21 cellular contexts compared by ENCODE assay signal in the genomic region with DNA sequence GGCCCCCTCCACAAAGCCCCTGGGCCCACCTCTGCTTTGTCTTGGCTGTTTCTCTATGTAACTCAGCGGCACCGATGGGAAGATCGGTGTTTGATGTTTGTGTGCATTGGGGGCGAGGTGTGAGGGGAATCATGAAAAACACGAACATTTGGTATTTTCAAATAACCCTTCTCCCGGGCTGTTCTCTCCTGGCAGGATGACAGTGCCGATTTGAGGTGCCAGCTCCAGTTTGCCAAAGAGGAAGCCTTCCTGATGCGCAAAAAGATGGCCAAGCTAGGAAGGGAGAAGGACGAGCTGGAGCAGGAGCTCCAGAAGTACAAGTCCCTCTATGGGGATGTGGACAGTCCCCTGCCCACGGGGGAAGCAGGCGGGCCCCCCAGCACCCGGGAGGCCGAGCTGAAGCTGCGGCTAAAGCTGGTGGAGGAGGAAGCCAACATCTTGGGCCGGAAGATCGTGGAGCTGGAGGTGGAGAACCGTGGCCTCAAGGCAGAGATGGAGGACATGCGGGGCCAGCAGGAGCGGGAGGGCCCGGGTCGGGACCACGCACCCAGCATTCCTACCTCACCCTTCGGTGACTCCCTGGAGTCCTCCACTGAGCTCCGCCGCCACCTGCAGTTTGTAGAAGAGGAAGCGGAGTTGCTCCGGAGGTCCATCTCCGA.
"Had no signal": no experiment of that assay in that cellular context is flagged by ENCODE, and none has a peak within 500 bp of the region (broad histone marks: within the 10 kb centered on the region; RNA-seq: fewer than 3 reads in every experiment).

No MANE protein-coding gene starts in this region.

- H3K27me3 Mint-ChIP-seq: activated CD4-positive, alpha-beta memory T cell treated with anti-CD3 and anti-CD28 coated beads for 36 hours had no signal

- H3K9me3 ChIP-seq: body of pancreas, left ventricle myocardium inferior, thyroid gland, upper lobe of right lung had no signal

- DNase-seq: activated CD4-positive, alpha-beta memory T cell treated with anti-CD3 and anti-CD28 coated beads for 36 hours; activated CD4-positive, alpha-beta T cell treated with anti-CD3 and anti-CD28 coated beads for 48 hours; activated CD4-positive, CD25-positive, alpha-beta regulatory T cell; activated gamma-delta T cell treated with Interleukin-2 at 50 U/mL for 16 hours; body of pancreas; dermis blood vessel endothelial cell; effector CD8-positive, alpha-beta T cell; erythroblast; foreskin fibroblast; left ventricle myocardium inferior; naive thymus-derived CD8-positive, alpha-beta T cell; right cardiac atrium; stimulated activated CD4-positive, alpha-beta T cell treated with anti-CD3 and anti-CD28 coated beads, Interleukin-4, amount 100 ng/mL, for 4 hours; stimulated activated naive CD8-positive, alpha-beta T cell treated with anti-CD3 and anti-CD28 coated beads, Interleukin-15, Interleukin-2, amounts not matched to agents 100 U/mL and 50 U/mL, for 24 hours; T1000; thyroid gland; upper lobe of right lung had no signal

- H3K4me1 ChIP-seq: left ventricle myocardium inferior, parathyroid adenoma, upper lobe of right lung had no signal

- H3K27me3 ChIP-seq: body of pancreas, cardiac muscle cell, thyroid gland, upper lobe of right lung had no signal

- H3K9ac ChIP-seq: parathyroid adenoma had no signal

- H3K9me3 Mint-ChIP-seq: activated CD4-positive, alpha-beta memory T cell treated with anti-CD3 and anti-CD28 coated beads for 36 hours; activated naive CD4-positive, alpha-beta T cell treated with anti-CD3 and anti-CD28 coated beads, Interleukin-2, amount 50 U/mL, for 24 hours; naive thymus-derived CD8-positive, alpha-beta T cell; T-helper 1 cell treated with Interleukin-12 subunit alpha and Interleukin-12 subunit beta and Interleukin-4 antibody, amounts not matched to agents 30 μg/mL and 1 μg/mL, for 36 hours had no signal

- H3K79me2 ChIP-seq: parathyroid adenoma had no signal

- H2AFZ ChIP-seq: parathyroid adenoma had no signal

- H3K36me3 Mint-ChIP-seq: activated CD4-positive, alpha-beta memory T cell treated with anti-CD3 and anti-CD28 coated beads for 36 hours; activated naive CD4-positive, alpha-beta T cell treated with anti-CD3 and anti-CD28 coated beads, Interleukin-2, amount 50 U/mL, for 24 hours; naive thymus-derived CD8-positive, alpha-beta T cell had no signal

- H3K4me3 Mint-ChIP-seq: activated CD4-positive, alpha-beta memory T cell treated with anti-CD3 and anti-CD28 coated beads for 36 hours; activated naive CD4-positive, alpha-beta T cell treated with anti-CD3 and anti-CD28 coated beads, Interleukin-2, amount 50 U/mL, for 24 hours; naive thymus-derived CD8-positive, alpha-beta T cell; T-helper 1 cell treated with Interleukin-12 subunit alpha and Interleukin-12 subunit beta and Interleukin-4 antibody, amounts not matched to agents 30 μg/mL and 1 μg/mL, for 36 hours had no signal

- H3K36me3 ChIP-seq: cardiac muscle cell, thyroid gland, upper lobe of right lung had no signal

- H3K27ac ChIP-seq: body of pancreas, cardiac muscle cell, left ventricle myocardium inferior, parathyroid adenoma, thyroid gland, upper lobe of right lung had no signal

- H3K27ac Mint-ChIP-seq: activated CD4-positive, alpha-beta memory T cell treated with anti-CD3 and anti-CD28 coated beads for 36 hours; activated naive CD4-positive, alpha-beta T cell treated with anti-CD3 and anti-CD28 coated beads, Interleukin-2, amount 50 U/mL, for 24 hours; T-helper 1 cell treated with Interleukin-12 subunit alpha and Interleukin-12 subunit beta and Interleukin-4 antibody, amounts not matched to agents 30 μg/mL and 1 μg/mL, for 36 hours had no signal

- ATAC-seq: body of pancreas; naive thymus-derived CD8-positive, alpha-beta T cell; right cardiac atrium; stimulated activated naive CD8-positive, alpha-beta T cell treated with anti-CD3 and anti-CD28 coated beads, Interleukin-15, Interleukin-2, amounts not matched to agents 100 U/mL and 50 U/mL, for 24 hours; upper lobe of right lung had no signal

- H3K4me3 ChIP-seq: body of pancreas, cardiac muscle cell, left ventricle myocardium inferior, thyroid gland, upper lobe of right lung had no signal
